Comparison of ENCODE assay signal across 8 cellular contexts in the genomic region with DNA sequence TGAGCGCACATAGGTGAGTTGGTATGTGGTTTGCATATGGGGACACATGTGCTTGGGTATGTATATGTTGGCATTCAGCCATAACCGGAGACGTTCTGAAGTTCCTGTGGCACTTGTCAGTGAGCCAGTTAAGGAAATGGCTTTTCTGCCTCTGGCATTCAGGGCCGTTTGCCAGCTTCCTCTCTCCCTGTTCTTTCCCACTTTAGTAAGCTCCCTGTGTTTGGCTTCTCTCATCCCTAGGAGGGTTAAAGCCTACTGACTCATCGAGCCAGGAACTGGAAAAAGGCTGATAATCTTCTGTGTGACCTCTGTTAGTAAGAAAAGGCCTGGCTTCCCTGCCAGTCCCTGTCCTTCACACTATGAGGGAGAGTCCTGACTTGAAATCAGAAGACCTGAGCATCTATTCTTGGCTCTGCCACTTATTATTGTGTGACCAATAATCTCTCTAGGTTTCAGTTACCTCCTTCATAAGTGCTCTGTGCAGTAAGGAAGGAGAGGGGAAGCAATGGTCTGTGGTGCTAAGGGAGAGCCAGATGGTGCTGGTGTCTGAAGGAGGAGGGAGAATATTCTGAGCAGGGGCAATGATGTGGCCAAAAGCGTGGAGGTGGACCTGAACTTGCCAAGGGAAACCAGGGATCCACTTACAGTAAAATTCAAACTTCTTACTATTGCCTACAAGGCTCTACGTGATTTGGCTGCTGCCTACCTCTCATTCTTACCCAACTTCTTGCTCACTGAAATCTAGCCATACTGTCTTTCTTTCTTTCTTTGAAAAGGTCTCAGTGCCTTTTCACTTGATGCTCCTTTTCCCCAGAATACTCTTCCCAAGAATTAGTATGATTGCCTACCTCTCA. TPM values are rescaled to one million over a fixed set of nuclear protein-coding genes. Genes with fewer than 3 reads are reported as not detected.
DNase-seq lines count a peak whose midpoint lies in the region; ATAC-seq and TF ChIP-seq lines count a peak whose summit lies in the region.

No MANE protein-coding gene starts in this region.

- H3K9me3 ChIP-seq in left ventricle myocardium inferior (replicated peaks), result no peaks in the 10 kb centered on the region
- no peaks in the 10 kb centered on the region for H3K9me3 ChIP-seq in spleen

- H3K27ac Mint-ChIP-seq in activated T-helper 2 cell treated with anti-CD3 and anti-CD28 coated beads, Interferon-gamma antibody, Interleukin-2, Interleukin-4, amounts not matched to agents 10 μg/mL and 5 μg/mL and 100 μg/mL, durations not matched to agents 14 hours and 24 hours and 36 hours, result peak overlapping the region; percentile 33

- H3K36me3 ChIP-seq in left ventricle myocardium inferior (no peaks in the 10 kb centered on the region), spleen (no peaks in the 10 kb centered on the region)

- H3K27me3 ChIP-seq in left ventricle myocardium inferior (ENCODE audit: low read depth) (no peaks in the 10 kb centered on the region), spleen (replicated peaks in 1 of 7) (no peaks in the 10 kb centered on the region)

- H3K27me3 Mint-ChIP-seq in activated T-helper 2 cell treated with anti-CD3 and anti-CD28 coated beads, Interferon-gamma antibody, Interleukin-2, Interleukin-4, amounts not matched to agents 10 μg/mL and 5 μg/mL and 100 μg/mL, durations not matched to agents 14 hours and 24 hours and 36 hours (ENCODE audit: low read depth), result no peaks in the 10 kb centered on the region

- DNase-seq in Ammon's horn (ENCODE audit: low spot score), result peak; percentile 22
- peak; percentile 92 for DNase-seq in LoVo (ENCODE audit: low spot score)
- no peak for DNase-seq in activated T-helper 2 cell treated with anti-CD3 and anti-CD28 coated beads, Interferon-gamma antibody, Interleukin-2, Interleukin-4, amounts not matched to agents 10 μg/mL and 5 μg/mL and 100 μg/mL, durations not matched to agents 14 hours and 24 hours and 36 hours (ENCODE audit: low spot score)
- peak; percentile 53 for DNase-seq in left ventricle myocardium inferior
- DNase-seq in spleen, result no peak

- TF ChIP-seq POLR2A in spleen (IDR thresholded peaks at IDR 0.05), result no peak

- intact Hi-C loops in activated T-helper 2 cell treated with anti-CD3 and anti-CD28 coated beads, Interferon-gamma antibody, Interleukin-2, Interleukin-4, amounts not matched to agents 10 μg/mL and 5 μg/mL and 100 μg/mL, durations not matched to agents 14 hours and 24 hours and 36 hours (cut with micrococcal nuclease), result no loop called here
- intact Hi-C loops in left ventricle myocardium inferior (cut with micrococcal nuclease), result no loop called here
- intact Hi-C loops in spleen (cut with DNase I; ENCODE audit: low total_unique reads), result no loop called here

- H3K36me3 Mint-ChIP-seq in activated T-helper 2 cell treated with anti-CD3 and anti-CD28 coated beads, Interferon-gamma antibody, Interleukin-2, Interleukin-4, amounts not matched to agents 10 μg/mL and 5 μg/mL and 100 μg/mL, durations not matched to agents 14 hours and 24 hours and 36 hours (ENCODE audit: low read depth), result peaks cover 32% of the 10 kb centered on the region

- peaks cover 22% of the 10 kb centered on the region for H3K4me1 Mint-ChIP-seq in activated T-helper 2 cell treated with anti-CD3 and anti-CD28 coated beads, Interferon-gamma antibody, Interleukin-2, Interleukin-4, amounts not matched to agents 10 μg/mL and 5 μg/mL and 100 μg/mL, durations not matched to agents 14 hours and 24 hours and 36 hours (ENCODE audit: low read depth)

- H3K4me3 ChIP-seq in left ventricle myocardium inferior, result no peak overlapping the region
- H3K4me3 ChIP-seq in spleen, result no peak overlapping the region

- 25 to 29% (median 27%) methylated on average over 7 of the region's 7 CpGs for WGBS in spleen, 5 donors

- TF ChIP-seq CTCF in left ventricle myocardium inferior (IDR thresholded peaks at IDR 0.05; ENCODE audit: borderline replicate concordance), result no peak
- TF ChIP-seq CTCF in spleen (IDR thresholded peaks at IDR 0.05 in 8 of 11, conservative IDR thresholded peaks at IDR 0.05 in 3 of 11), result no peak

- ATAC-seq in GM19324 (IDR thresholded peaks at IDR 0.05; ENCODE audit: low FRiP score, unreplicated experiment) (no peak), GM18909 (IDR thresholded peaks at IDR 0.05; ENCODE audit: poor library complexity, unreplicated experiment) (no peak), HG03139 (IDR thresholded peaks at IDR 0.05; ENCODE audit: unreplicated experiment) (no peak)

- peak overlapping the region; percentile 86 for H3K27ac ChIP-seq in left ventricle myocardium inferior (replicated peaks)
- H3K27ac ChIP-seq in spleen, result peak overlapping the region in 7 of 8 donors; percentile 49 to 75 (median 65)

- no peak overlapping the region for H3K4me3 Mint-ChIP-seq in activated T-helper 2 cell treated with anti-CD3 and anti-CD28 coated beads, Interferon-gamma antibody, Interleukin-2, Interleukin-4, amounts not matched to agents 10 μg/mL and 5 μg/mL and 100 μg/mL, durations not matched to agents 14 hours and 24 hours and 36 hours (ENCODE audit: low read depth)

- peaks cover 62% of the 10 kb centered on the region for H3K4me1 ChIP-seq in left ventricle myocardium inferior
- H3K4me1 ChIP-seq in spleen, result peaks cover 4 to 38% (median 19%) of the 10 kb centered on the region in 6 donors

- H3K9me3 Mint-ChIP-seq in activated T-helper 2 cell treated with anti-CD3 and anti-CD28 coated beads, Interferon-gamma antibody, Interleukin-2, Interleukin-4, amounts not matched to agents 10 μg/mL and 5 μg/mL and 100 μg/mL, durations not matched to agents 14 hours and 24 hours and 36 hours, result no peaks in the 10 kb centered on the region

RNA-seq across cellular contexts. Expression of a gene that starts 31.4 kb away (rescaled TPM):
- 51.3 and 59.4 TPM in 2 replicates for total RNA-seq in activated T-helper 2 cell treated with anti-CD3 and anti-CD28 coated beads, Interferon-gamma antibody, Interleukin-2, Interleukin-4, amounts not matched to agents 10 μg/mL and 5 μg/mL and 100 μg/mL, durations not matched to agents 14 hours and 24 hours and 36 hours
- 101 TPM for total RNA-seq in left ventricle myocardium inferior
- 10 to 100 TPM; 23.2 to 43.6 (median 33.2) TPM for total RNA-seq in spleen
- 10 to 100 TPM in 2 of 3 donors, 1 to 10 TPM in 1; 8.9 to 20.3 (median 15.6) TPM for polyA plus RNA-seq in spleen

RNA-seq across cellular contexts. Expression of a gene that starts 35.2 kb away (rescaled TPM):
- total RNA-seq in activated T-helper 2 cell treated with anti-CD3 and anti-CD28 coated beads, Interferon-gamma antibody, Interleukin-2, Interleukin-4, amounts not matched to agents 10 μg/mL and 5 μg/mL and 100 μg/mL, durations not matched to agents 14 hours and 24 hours and 36 hours, result 13.3 and 13.5 TPM in 2 replicates
- total RNA-seq in left ventricle myocardium inferior (21.6 TPM), spleen (10 to 100 TPM in 6 of 7 donors, 1 to 10 TPM in 1; 9.7 to 22.1 (median 13.0) TPM)
- polyA plus RNA-seq in spleen, result 10 to 100 TPM in 1 of 3 donors, 1 to 10 TPM in 2; 4.3 to 11.4 (median 5.7) TPM

RNA-seq across cellular contexts. Expression of a gene that starts 47.8 kb away (rescaled TPM):
- 70.5 and 77.1 TPM in 2 replicates for total RNA-seq in activated T-helper 2 cell treated with anti-CD3 and anti-CD28 coated beads, Interferon-gamma antibody, Interleukin-2, Interleukin-4, amounts not matched to agents 10 μg/mL and 5 μg/mL and 100 μg/mL, durations not matched to agents 14 hours and 24 hours and 36 hours
- total RNA-seq in left ventricle myocardium inferior, result 17.2 TPM
- total RNA-seq in spleen, result 10 to 100 TPM; 23.8 to 46.1 (median 31.8) TPM
- polyA plus RNA-seq in spleen, result 10 to 100 TPM; 19.8 to 40.0 (median 39.0) TPM

RNA-seq across cellular contexts. Expression of a gene that starts 47.8 kb away (rescaled TPM):
- 0.30 and 0.34 TPM in 2 replicates for total RNA-seq in activated T-helper 2 cell treated with anti-CD3 and anti-CD28 coated beads, Interferon-gamma antibody, Interleukin-2, Interleukin-4, amounts not matched to agents 10 μg/mL and 5 μg/mL and 100 μg/mL, durations not matched to agents 14 hours and 24 hours and 36 hours
- total RNA-seq in left ventricle myocardium inferior (253 TPM), spleen (1 to 10 TPM in 3 of 7 donors, under 1 TPM in 4; 0.09 to 1.7 (median 0.60) TPM)
- polyA plus RNA-seq in spleen, result under 1 TPM; 0.72 to 0.83 (median 0.77) TPM

Comparison
In these comparisons a context has a peak if more than half of its experiments do, and no peak if none do; other contexts are left out.
1. DNase-seq: peak in Ammon's horn (single experiment), LoVo (single experiment) and left ventricle myocardium inferior (single experiment); none in activated T-helper 2 cell treated with anti-CD3 and anti-CD28 coated beads, Interferon-gamma antibody, Interleukin-2, Interleukin-4, amounts not matched to agents 10 μg/mL and 5 μg/mL and 100 μg/mL, durations not matched to agents 14 hours and 24 hours and 36 hours (single experiment) and spleen (single experiment).